In genomic region chr10:100229819-100230422, GRCh38 we compare ENCODE assay signal across 8 cellular contexts. TPM values are rescaled to one million over a fixed set of nuclear protein-coding genes. Genes with fewer than 3 reads are reported as not detected.
DNase-seq lines count a peak whose midpoint lies in the region; ATAC-seq and TF ChIP-seq lines count a peak whose summit lies in the region.

No MANE protein-coding gene starts in this region.

- DNase-seq in A673 (ENCODE audit: low spot score), result no peak
- no peak for DNase-seq in LNCaP clone FGC (ENCODE audit: low read depth)
- no peak for DNase-seq in effector CD8-positive, alpha-beta T cell (lab: John Stamatoyannopoulos, UW)
- DNase-seq in retina, result no peak
- no peak for DNase-seq in activated CD4-positive, alpha-beta T cell treated with anti-CD3 and anti-CD28 coated beads for 4 hours

- POLR2A ChIA-PET in A673 (lab: Charles Lee; ENCODE audit: low non-redundant PET), result no interaction called here

- TSS peak; percentile 94 for BruUV-seq in A673 (replicated peaks; lab: Mats Ljungman, UMichigan)

- no peaks in the 10 kb centered on the region for H3K27me3 Mint-ChIP-seq in dendritic cell treated with granulocyte-macrophage colony-stimulating factor and Interleukin-4, amounts not matched to agents 40 ng/mL and 50 ng/mL, for 4 days

- CTCF ChIA-PET in A673 (lab: Charles Lee), result no interaction called here

- H3K4me3 Mint-ChIP-seq in dendritic cell treated with granulocyte-macrophage colony-stimulating factor and Interleukin-4, amounts not matched to agents 40 ng/mL and 50 ng/mL, for 4 days, result peak overlapping the region; percentile 91

- peak overlapping the region; percentile 80 for H3K27ac Mint-ChIP-seq in dendritic cell treated with granulocyte-macrophage colony-stimulating factor and Interleukin-4, amounts not matched to agents 40 ng/mL and 50 ng/mL, for 4 days

- intact Hi-C loops in A673 (cut with micrococcal nuclease; ENCODE audit: unreplicated experiment), result no loop called here
- intact Hi-C loops in dendritic cell treated with granulocyte-macrophage colony-stimulating factor and Interleukin-4, amounts not matched to agents 40 ng/mL and 50 ng/mL, for 4 days (cut with micrococcal nuclease), result loop anchor here (1.0 kb wide), 1 partner anchor 44 kb away; the partner anchor contains the start of gene ERLIN1

- H3K36me3 ChIP-seq in A673 (ENCODE audit: insufficient read depth, low read length, poor library complexity, severe bottlenecking) (peaks cover 21% of the 10 kb centered on the region), muscle layer of duodenum (ENCODE audit: control insufficient read depth in 1 of 2, insufficient read depth in 2 of 2, low read length in 2 of 2) (peaks cover 12 to 31% of the 10 kb centered on the region in 2 donors)

- H3K36me3 Mint-ChIP-seq in dendritic cell treated with granulocyte-macrophage colony-stimulating factor and Interleukin-4, amounts not matched to agents 40 ng/mL and 50 ng/mL, for 4 days (ENCODE audit: low read depth), result peaks cover 74% of the 10 kb centered on the region

- TF ChIP-seq CTCF in A673 (conservative IDR thresholded peaks at IDR 0.05; ENCODE audit: low read depth, low read length) (no peak), LNCaP clone FGC (IDR thresholded peaks at IDR 0.05; ENCODE audit: control insufficient read depth, extremely low read depth, insufficient read depth) (no peak)

- H3K4me1 ChIP-seq in A673 (ENCODE audit: insufficient read depth, low read length, poor library complexity, severe bottlenecking) (no peaks in the 10 kb centered on the region), muscle layer of duodenum (ENCODE audit: control insufficient read depth in 1 of 2, insufficient read depth in 2 of 2, low read length in 2 of 2) (peaks cover 3 to 13% of the 10 kb centered on the region in 2 donors)

- no peaks in the 10 kb centered on the region for H3K9me3 Mint-ChIP-seq in dendritic cell treated with granulocyte-macrophage colony-stimulating factor and Interleukin-4, amounts not matched to agents 40 ng/mL and 50 ng/mL, for 4 days

- H3K27ac ChIP-seq in A673 (ENCODE audit: low read depth, low read length, poor library complexity, severe bottlenecking) (peak overlapping the region; percentile 76), muscle layer of duodenum (ENCODE audit: low read length) (peak overlapping the region; percentile 90)

- H3K27me3 ChIP-seq in A673 (replicated peaks; ENCODE audit: insufficient read depth, low read depth, low read length, poor library complexity) (no peaks in the 10 kb centered on the region), muscle layer of duodenum (ENCODE audit: low read depth, low read length) (no peaks in the 10 kb centered on the region)

- peaks cover 35% of the 10 kb centered on the region for H3K4me1 Mint-ChIP-seq in dendritic cell treated with granulocyte-macrophage colony-stimulating factor and Interleukin-4, amounts not matched to agents 40 ng/mL and 50 ng/mL, for 4 days (ENCODE audit: low read depth)

- H3K4me3 ChIP-seq in A673 (ENCODE audit: low read depth, low read length, poor library complexity, severe bottlenecking) (peak overlapping the region; percentile 79), LNCaP clone FGC (ENCODE audit: low read depth, low read length) (peak overlapping the region; percentile 60), muscle layer of duodenum (ENCODE audit: low read depth in 1 of 2, low read length in 2 of 2) (peak overlapping the region; percentile 97 to 99)

- ATAC-seq in GM19351 (IDR thresholded peaks at IDR 0.05; ENCODE audit: unreplicated experiment), result no peak

- H3K9me3 ChIP-seq in A673 (ENCODE audit: low read depth, low read length, poor library complexity, severe bottlenecking) (no peaks in the 10 kb centered on the region), muscle layer of duodenum (ENCODE audit: control insufficient read depth in 1 of 2, low read length in 2 of 2) (no peaks in the 10 kb centered on the region)

RNA-seq across cellular contexts. Expression of gene CHUK, which starts 0.5 kb away (rescaled TPM):
- 28.6 and 30.3 TPM in 2 replicates for total RNA-seq in A673 (2021)

RNA-seq across cellular contexts. Expression of gene CWF19L1, which starts 37.5 kb away (rescaled TPM):
- total RNA-seq in A673 (2021), result 37.3 and 39.8 TPM in 2 replicates

RNA-seq across cellular contexts. Expression of gene ERLIN1, which starts 44.1 kb away (rescaled TPM):
- total RNA-seq in A673 (2021), result 54.1 and 54.9 TPM in 2 replicates

RNA-seq across cellular contexts. Expression of gene BLOC1S2, which starts 56.6 kb away (rescaled TPM):
- 48.4 and 52.5 TPM in 2 replicates for total RNA-seq in A673 (2021)
